Comparison of ENCODE assay signal across 11 cellular contexts in the genomic region with DNA sequence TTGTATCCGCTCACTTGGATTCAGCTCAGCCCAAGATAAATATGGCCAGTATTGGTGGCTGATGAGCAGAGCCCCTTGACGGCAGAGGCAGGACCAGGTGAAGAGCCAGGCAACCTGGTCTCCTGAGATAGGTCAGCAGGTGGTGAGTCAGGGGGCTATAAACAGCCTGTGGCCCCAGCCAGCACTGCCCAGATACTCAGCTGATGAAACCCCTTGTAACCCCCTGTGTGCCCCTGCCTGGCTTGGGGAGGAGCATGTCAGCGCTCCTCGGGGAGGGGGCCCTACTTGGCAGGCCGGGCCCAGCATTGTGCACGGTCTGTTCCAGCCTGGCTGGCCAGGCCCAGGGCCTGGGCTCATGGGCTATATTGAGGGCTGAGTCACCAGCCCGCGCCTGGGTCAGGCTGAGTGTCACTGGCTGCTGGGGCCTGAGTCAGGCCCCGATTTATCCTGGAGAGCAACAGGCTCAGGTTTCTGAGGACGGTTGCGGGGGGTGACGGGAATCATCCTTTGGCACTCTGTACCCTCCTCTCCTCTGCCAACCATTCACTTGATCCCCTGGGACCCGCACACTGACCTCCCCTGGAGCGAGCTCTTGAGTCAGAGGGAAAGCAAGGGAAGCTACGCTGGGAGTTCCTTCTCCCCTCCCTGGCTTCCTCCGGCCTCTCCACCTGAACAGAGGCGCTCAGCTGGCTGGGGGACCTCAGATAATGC. TPM values are rescaled to one million over a fixed set of nuclear protein-coding genes. Genes with fewer than 3 reads are reported as not detected.
DNase-seq lines count a peak whose midpoint lies in the region; TF ChIP-seq lines count a peak whose summit lies in the region.
"Had no signal": no experiment of that assay in that cellular context is flagged by ENCODE, and none has a peak within 500 bp of the region (broad histone marks: within the 10 kb centered on the region; RNA-seq: fewer than 3 reads in every experiment).

No MANE protein-coding gene starts in this region.

- WGBS in esophagus muscularis mucosa, result 50% methylated on average over 5 of the region's 17 CpGs

- no peaks in the 10 kb centered on the region for H3K36me3 ChIP-seq in esophagus muscularis mucosa
- H3K36me3 ChIP-seq: ovary had no signal

- no peak for TF ChIP-seq EP300 in esophagus muscularis mucosa (IDR thresholded peaks at IDR 0.05)

- peak overlapping the region; percentile 97 to 99 (median 98) for H3K27ac ChIP-seq in esophagus muscularis mucosa (replicated peaks in 1 of 4)
- H3K27ac ChIP-seq: ovary had no signal

- DNase-seq in AG08395 (ENCODE audit: low spot score), result peak; percentile 85
- DNase-seq in NCI-H226, result peak; percentile 56
- no peak for DNase-seq in esophagus muscularis mucosa (ENCODE audit: extremely low spot score)
- DNase-seq in myocyte (ENCODE audit: low read depth), result peak; percentile 100
- DNase-seq in NCI-H1092 treated with DMSO at 0.1 percent for 48 hours (lab: John Stamatoyannopoulos, UW), result no peak
- no peak for DNase-seq in cerebellar nuclear complex (lab: John Stamatoyannopoulos, UW)
- DNase-seq in hippocampal formation (lab: John Stamatoyannopoulos, UW), result no peak
- DNase-seq in NCI-H82 treated with DMSO at 0.1 percent for 48 hours (lab: John Stamatoyannopoulos, UW; ENCODE audit: unreplicated experiment), result no peak
- DNase-seq: CD8-positive, alpha-beta T cell; NK-92 treated with Interleukin-12 subunit alpha and Interleukin-12 subunit beta, amount 100 ng/mL, for 24 hours had no signal

- H3K4me1 ChIP-seq in esophagus muscularis mucosa, result peaks cover 39 to 55% (median 52%) of the 10 kb centered on the region in 4 donors

- TF ChIP-seq POLR2A in esophagus muscularis mucosa (IDR thresholded peaks at IDR 0.05; ENCODE audit: low read depth), result peak; percentile 34

- no peaks in the 10 kb centered on the region for H3K9me3 ChIP-seq in esophagus muscularis mucosa
- H3K9me3 ChIP-seq: ovary had no signal

- intact Hi-C loops in esophagus muscularis mucosa (cut with DNase I), result loop anchor here (5.0 kb wide), 1 partner anchor 35 kb away; a partner anchor contains a TSS

- no peak overlapping the region for H3K4me3 ChIP-seq in esophagus muscularis mucosa
- H3K4me3 ChIP-seq: ovary had no signal

- no peak for TF ChIP-seq CTCF in esophagus muscularis mucosa (IDR thresholded peaks at IDR 0.05)

- peaks cover 0 to 4% (median 0%) of the 10 kb centered on the region in 4 donors for H3K27me3 ChIP-seq in esophagus muscularis mucosa
- H3K27me3 ChIP-seq: ovary had no signal

RNA-seq across cellular contexts. Expression of a gene that starts 2.8 kb away (rescaled TPM):
- total RNA-seq in esophagus muscularis mucosa (100 to 1,000 TPM; 391 to 932 (median 533) TPM), myocyte (703 and 1,085 TPM in 2 replicates)
- polyA plus RNA-seq in myocyte (2012), result 401 TPM

RNA-seq across cellular contexts. Expression of a gene that starts 35.3 kb away (rescaled TPM):
- total RNA-seq in esophagus muscularis mucosa (100 to 1,000 TPM in 2 of 4 donors, 10 to 100 TPM in 2; 74.3 to 108 (median 91.9) TPM), myocyte (172 and 222 TPM in 2 replicates)
- 468 TPM for polyA plus RNA-seq in myocyte (2012)

RNA-seq across cellular contexts. Expression of a gene that starts 35.6 kb away (rescaled TPM):
- total RNA-seq in esophagus muscularis mucosa (10 to 100 TPM; 20.7 to 36.5 (median 33.7) TPM), myocyte (4.6 and 5.0 TPM in 2 replicates)
- 5.3 TPM for polyA plus RNA-seq in myocyte (2012)

RNA-seq across cellular contexts. Expression of a gene that starts 51.8 kb away (rescaled TPM):
- not detected for total RNA-seq in esophagus muscularis mucosa
- 2.8 and 3.4 TPM in 2 replicates for total RNA-seq in myocyte
- polyA plus RNA-seq in myocyte (2012), result 4.0 TPM
- total RNA-seq: CD8-positive, alpha-beta T cell; ovary had no signal
- polyA plus RNA-seq: ovary had no signal

Comparison
In these comparisons a context has a peak if more than half of its experiments do, and no peak if none do; other contexts are left out.
1. DNase-seq: peak in AG08395 (single experiment), NCI-H226 (single experiment) and myocyte (single experiment); none in esophagus muscularis mucosa (single experiment), NCI-H1092 treated with DMSO at 0.1 percent for 48 hours (single experiment), cerebellar nuclear complex (0 of 2), hippocampal formation (0 of 2) and NCI-H82 treated with DMSO at 0.1 percent for 48 hours (single experiment).